ENCODE assay signal across 8 cellular contexts in genomic region chr2:128028668-128029054, GRCh38. TPM values are rescaled to one million over a fixed set of nuclear protein-coding genes. Genes with fewer than 3 reads are reported as not detected.
A peak's percentile ranks its signal among the peaks of the same experiment; 100 is the strongest.
DNase-seq lines count a peak whose midpoint lies in the region; ATAC-seq and TF ChIP-seq lines count a peak whose summit lies in the region.

No MANE protein-coding gene starts in this region.

- peaks cover 6% of the 10 kb centered on the region for H3K9me3 Mint-ChIP-seq in activated B cell treated with CpG ODN at 0.5 μM for 24 hours

- POLR2A ChIA-PET in activated B cell treated with CpG ODN at 0.5 μM for 24 hours (lab: Charles Lee), result interaction anchor here (2.9 kb wide), 1 partner anchor 62 kb away, joined by 31 read pairs; the partner anchor contains the start of gene UGGT1

- peak overlapping the region; percentile 63 for H3K27ac Mint-ChIP-seq in activated B cell treated with CpG ODN at 0.5 μM for 24 hours

- CTCF ChIA-PET in activated B cell treated with CpG ODN at 0.5 μM for 24 hours (lab: Charles Lee), result no interaction called here

- intact Hi-C loops in activated B cell treated with CpG ODN at 0.5 μM for 24 hours (cut with micrococcal nuclease) (loop anchor here (1.0 to 5.0 kb wide), 8 partner anchors 63 to 1371 kb away; partner anchors contain the start of genes BIN1, ERCC3, GYPC and IWS1), spleen (cut with DNase I; ENCODE audit: low total_unique reads) (loop anchor here (5.0 kb wide), 1 partner anchor 64 kb away; the partner anchor contains the start of gene UGGT1)

- no peak for ATAC-seq in activated B cell treated with CpG ODN at 0.5 μM for 24 hours (ENCODE audit: low read depth)
- no peak for ATAC-seq in HG03196 (IDR thresholded peaks at IDR 0.05; ENCODE audit: unreplicated experiment)
- no peak for ATAC-seq in GM21381 (IDR thresholded peaks at IDR 0.05; ENCODE audit: unreplicated experiment)

- H3K36me3 Mint-ChIP-seq in activated B cell treated with CpG ODN at 0.5 μM for 24 hours (ENCODE audit: low read depth), result peaks cover 5% of the 10 kb centered on the region

- TF ChIP-seq CTCF in activated B cell treated with CpG ODN at 0.5 μM for 24 hours (IDR thresholded peaks at IDR 0.05) (no peak), spleen (IDR thresholded peaks at IDR 0.05 in 8 of 11, conservative IDR thresholded peaks at IDR 0.05 in 3 of 11) (no peak)

- DNase-seq in HK-2 (ENCODE audit: unreplicated experiment), result peak; percentile 2
- no peak for DNase-seq in activated B cell treated with CpG ODN at 0.5 μM for 24 hours
- DNase-seq in iPS DF 6.9 (ENCODE audit: low read depth, low spot score), result no peak
- DNase-seq in spleen, result no peak
- DNase-seq in islet precursor cell, result no peak
- no peak for DNase-seq in stimulated activated CD4-positive, alpha-beta T cell treated with anti-CD3 and anti-CD28 coated beads, Interleukin-12 subunit alpha, Interleukin-12 subunit beta, amount 100 ng/mL, for 4 hours

- H3K36me3 ChIP-seq in iPS DF 6.9 (ENCODE audit: control insufficient read depth, insufficient read depth, low read length) (no peaks in the 10 kb centered on the region), spleen (peaks cover 0 to 7% (median under 1%) of the 10 kb centered on the region in 6 donors)

- peaks cover 5% of the 10 kb centered on the region for H3K27me3 Mint-ChIP-seq in activated B cell treated with CpG ODN at 0.5 μM for 24 hours

- no peaks in the 10 kb centered on the region for H3K27me3 ChIP-seq in iPS DF 6.9 (ENCODE audit: control insufficient read depth, insufficient read depth, low read length)
- no peaks in the 10 kb centered on the region for H3K27me3 ChIP-seq in spleen (replicated peaks in 1 of 7)

- H3K4me3 Mint-ChIP-seq in activated B cell treated with CpG ODN at 0.5 μM for 24 hours, result peak overlapping the region; percentile 88

- no peak overlapping the region for H3K27ac ChIP-seq in iPS DF 6.9 (ENCODE audit: low read length)
- peak overlapping the region; percentile 94 to 100 (median 98) for H3K27ac ChIP-seq in spleen

- no peak for TF ChIP-seq POLR2A in spleen (IDR thresholded peaks at IDR 0.05)

- peaks cover 18% of the 10 kb centered on the region for H3K4me1 Mint-ChIP-seq in activated B cell treated with CpG ODN at 0.5 μM for 24 hours

- H3K9me3 ChIP-seq in iPS DF 6.9 (ENCODE audit: control insufficient read depth, insufficient read depth, low read length), result no peaks in the 10 kb centered on the region
- H3K9me3 ChIP-seq in spleen, result peaks cover 0 to 14% (median 2%) of the 10 kb centered on the region in 8 donors

- H3K4me1 ChIP-seq in iPS DF 6.9 (ENCODE audit: control insufficient read depth, insufficient read depth, low read length) (no peaks in the 10 kb centered on the region), spleen (peaks cover 6 to 38% (median 25%) of the 10 kb centered on the region in 6 donors)

- WGBS in iPS DF 6.9 (ENCODE audit: insufficient coverage, insufficient read length), result no CpG with 5 or more reads among the region's 1 CpG
- WGBS in spleen, 5 donors, result 0% methylated on average over 1 of the region's 1 CpG

- H3K4me3 ChIP-seq in iPS DF 6.9 (ENCODE audit: low read length) (peak overlapping the region; percentile 84; the same call in 1 of the 2 replicates), spleen (peak overlapping the region; percentile 94 to 100 (median 98))

RNA-seq across cellular contexts. Expression of gene SAP130, which starts 0.8 kb away (rescaled TPM):
- total RNA-seq in activated B cell treated with CpG ODN at 0.5 μM for 24 hours (24.7 and 27.1 TPM in 2 replicates), spleen (10 to 100 TPM; 13.2 to 23.5 (median 17.8) TPM)
- 1 to 10 TPM; 3.6 to 5.7 (median 5.1) TPM for polyA plus RNA-seq in spleen
